16 cellular contexts compared by ENCODE assay signal in genomic region chr12:11347810-11348209, GRCh38. TPM values are rescaled to one million over a fixed set of nuclear protein-coding genes. Genes with fewer than 3 reads are reported as not detected.
DNase-seq lines count a peak whose midpoint lies in the region; TF ChIP-seq lines count a peak whose summit lies in the region.
"Had no signal": no experiment of that assay in that cellular context is flagged by ENCODE, and none has a peak within 500 bp of the region (broad histone marks: within the 10 kb centered on the region; RNA-seq: fewer than 3 reads in every experiment).

No MANE protein-coding gene starts in this region.

- H3K9me3 ChIP-seq in A673 (ENCODE audit: low read depth, low read length, poor library complexity, severe bottlenecking) (no peaks in the 10 kb centered on the region), MM.1S (replicated peaks; ENCODE audit: insufficient read depth, low read length) (no peaks in the 10 kb centered on the region)

- intact Hi-C loops in A673 (cut with micrococcal nuclease; ENCODE audit: unreplicated experiment), result no loop called here

- H3K27ac ChIP-seq in A673 (ENCODE audit: low read depth, low read length, poor library complexity, severe bottlenecking), result no peak overlapping the region
- H3K27ac ChIP-seq in MM.1S (ENCODE audit: low read length), result no peak overlapping the region
- H3K27ac ChIP-seq: cardiac muscle cell had no signal

- no peak overlapping the region for H3K4me3 ChIP-seq in A673 (ENCODE audit: low read depth, low read length, poor library complexity, severe bottlenecking)
- H3K4me3 ChIP-seq in GM12875 (ENCODE audit: low read depth, low read length), result no peak overlapping the region
- no peak overlapping the region for H3K4me3 ChIP-seq in MM.1S (ENCODE audit: low read length)
- no peak overlapping the region for H3K4me3 ChIP-seq in epithelial cell of esophagus (ENCODE audit: low read length)
- H3K4me3 ChIP-seq: cardiac muscle cell had no signal

- H3K4me2 ChIP-seq in MM.1S (ENCODE audit: low read depth, low read length), result no peak overlapping the region

- no peaks in the 10 kb centered on the region for H3K27me3 ChIP-seq in A673 (replicated peaks; ENCODE audit: insufficient read depth, low read depth, low read length, poor library complexity)
- no peaks in the 10 kb centered on the region for H3K27me3 ChIP-seq in MM.1S (replicated peaks; ENCODE audit: insufficient read depth, low read length)
- H3K27me3 ChIP-seq: cardiac muscle cell had no signal

- H3K9me2 ChIP-seq in MM.1S (replicated peaks; ENCODE audit: insufficient read depth, low read length), result no peaks in the 10 kb centered on the region

- peak; percentile 44; the same call in 1 of the 2 replicates for TF ChIP-seq CTCF in A673 (conservative IDR thresholded peaks at IDR 0.05; ENCODE audit: low read depth, low read length)
- TF ChIP-seq CTCF in GM12875 (IDR thresholded peaks at IDR 0.05; ENCODE audit: borderline replicate concordance, insufficient read depth, low read depth, low read length), result peak; percentile 12; the same call in 1 of the 2 replicates
- TF ChIP-seq CTCF in MM.1S (IDR thresholded peaks at IDR 0.05; ENCODE audit: low read length), result peak; percentile 20
- TF ChIP-seq CTCF in epithelial cell of esophagus (IDR thresholded peaks at IDR 0.05; ENCODE audit: insufficient read depth, low read depth, low read length, missing control alignments), result peak; percentile 34
- no peak for TF ChIP-seq CTCF in GM10266 (IDR thresholded peaks at IDR 0.05; ENCODE audit: control insufficient read depth, insufficient read depth, low read depth, missing control alignments)

- peak; percentile 11 for DNase-seq in A673 (ENCODE audit: low spot score)
- no peak for DNase-seq in MM.1S
- DNase-seq in epithelial cell of esophagus (ENCODE audit: low read depth), result no peak
- no peak for DNase-seq in activated CD8-positive, alpha-beta memory T cell treated with anti-CD3 and anti-CD28 coated beads, Interleukin-2, amount 50 U/mL, for 48 hours
- no peak for DNase-seq in GM10266 (ENCODE audit: extremely low spot score)
- DNase-seq in globus pallidus (ENCODE audit: low spot score), result no peak
- DNase-seq in NOMO-1 (lab: John Stamatoyannopoulos, UW; ENCODE audit: unreplicated experiment in 2 of 2), result no peak
- DNase-seq: activated CD4-positive, alpha-beta T cell treated with anti-CD3 and anti-CD28 coated beads, Interleukin-2, amount 10 ng/mL, durations not matched to agents 24 days and 14 days; activated effector memory CD4-positive, alpha-beta T cell treated with anti-CD3 and anti-CD28 coated beads, Interleukin-2, amount 50 U/mL, for 16 hours; CD4-positive, CD25-positive, alpha-beta regulatory T cell; NCI-H1092; NCI-H69; stimulated activated CD4-positive, alpha-beta T cell treated with anti-CD3 and anti-CD28 coated beads, Interleukin-4, amount 100 ng/mL, for 4 hours had no signal

- H3K79me2 ChIP-seq in MM.1S (ENCODE audit: low read length), result no peaks in the 10 kb centered on the region

- H3F3A ChIP-seq in MM.1S (ENCODE audit: insufficient read depth, low read length), result no peaks in the 10 kb centered on the region

- H4K20me1 ChIP-seq in MM.1S (ENCODE audit: insufficient read depth, low read length), result no peaks in the 10 kb centered on the region

- POLR2A ChIA-PET in A673 (lab: Charles Lee; ENCODE audit: low non-redundant PET), result no interaction called here

- H3K9ac ChIP-seq in MM.1S (ENCODE audit: low read length), result no peak overlapping the region

- H3K4me1 ChIP-seq in A673 (ENCODE audit: insufficient read depth, low read length, poor library complexity, severe bottlenecking) (no peaks in the 10 kb centered on the region), MM.1S (ENCODE audit: low read length) (no peaks in the 10 kb centered on the region)

- H2AFZ ChIP-seq in MM.1S (ENCODE audit: low read length), result no peak overlapping the region

- CTCF ChIA-PET in A673 (lab: Charles Lee), result no interaction called here

- no TSS peak for BruUV-seq in A673 (replicated peaks; lab: Mats Ljungman, UMichigan)

- H3K36me3 ChIP-seq in A673 (ENCODE audit: insufficient read depth, low read length, poor library complexity, severe bottlenecking), result no peaks in the 10 kb centered on the region
- no peaks in the 10 kb centered on the region for H3K36me3 ChIP-seq in MM.1S (replicated peaks; ENCODE audit: insufficient read depth, low read length)
- H3K36me3 ChIP-seq: cardiac muscle cell had no signal

RNA-seq across cellular contexts. Expression of gene PRB4, which starts 37.6 kb away (rescaled TPM):
- total RNA-seq in A673 (2021), result not detected in 2 replicates
- total RNA-seq: activated CD4-positive, alpha-beta T cell treated with anti-CD3 and anti-CD28 coated beads, Interleukin-2, amount 10 ng/mL, durations not matched to agents 24 days and 14 days; CD4-positive, CD25-positive, alpha-beta regulatory T cell; endothelial cell of umbilical vein had no signal

RNA-seq across cellular contexts. Expression of gene PRB2, which starts 47.6 kb away (rescaled TPM):
- total RNA-seq in A673 (2021), result not detected in 2 replicates
- total RNA-seq: activated CD4-positive, alpha-beta T cell treated with anti-CD3 and anti-CD28 coated beads, Interleukin-2, amount 10 ng/mL, durations not matched to agents 24 days and 14 days; cardiac muscle cell; CD4-positive, CD25-positive, alpha-beta regulatory T cell; endothelial cell of umbilical vein had no signal
